Comparison of ENCODE assay signal across 11 cellular contexts in genomic region chr6:150037526-150038201, GRCh38. TPM values are rescaled to one million over a fixed set of nuclear protein-coding genes. Genes with fewer than 3 reads are reported as not detected.
DNase-seq lines count a peak whose midpoint lies in the region; ATAC-seq and TF ChIP-seq lines count a peak whose summit lies in the region.
"Had no signal": no experiment of that assay in that cellular context is flagged by ENCODE, and none has a peak within 500 bp of the region (broad histone marks: within the 10 kb centered on the region; RNA-seq: fewer than 3 reads in every experiment).

No MANE protein-coding gene starts in this region.

- peak; percentile 57 for DNase-seq in activated effector memory CD4-positive, alpha-beta T cell treated with anti-CD3 and anti-CD28 coated beads, Interleukin-2, amount 50 U/mL, for 16 hours
- DNase-seq in activated effector memory CD4-positive, alpha-beta T cell treated with Interleukin-2 at 50 U/mL for 16 hours, result no peak
- DNase-seq in effector memory CD4-positive, alpha-beta T cell, result no peak
- DNase-seq in naive B cell, result no peak
- DNase-seq in tibial artery, result no peak
- DNase-seq in GM20000 (ENCODE audit: low spot score), result no peak
- no peak for DNase-seq in CD1c-positive myeloid dendritic cell (ENCODE audit: extremely low spot score)
- DNase-seq in NCI-H1092 treated with DMSO at 0.1 percent for 48 hours (lab: John Stamatoyannopoulos, UW), result no peak
- DNase-seq: AML-193, NCI-H82 had no signal

- H3K9me3 Mint-ChIP-seq in naive B cell, result no peaks in the 10 kb centered on the region
- H3K9me3 Mint-ChIP-seq: dendritic cell treated with granulocyte-macrophage colony-stimulating factor and Interleukin-4, amounts not matched to agents 40 ng/mL and 50 ng/mL, for 4 days had no signal

- peak; percentile 40 to 52 for ATAC-seq in naive B cell (ENCODE audit: low read depth in 2 of 2)

- H3K9me3 ChIP-seq in effector memory CD4-positive, alpha-beta T cell (ENCODE audit: control insufficient read depth, low read length), result no peaks in the 10 kb centered on the region
- no peaks in the 10 kb centered on the region for H3K9me3 ChIP-seq in tibial artery

- H3K36me3 Mint-ChIP-seq in naive B cell, result peaks cover 5 to 7% of the 10 kb centered on the region in 2 donors

- peaks cover 9 to 15% (median 14%) of the 10 kb centered on the region in 3 donors for H3K4me1 Mint-ChIP-seq in naive B cell

- H3K4me3 ChIP-seq in effector memory CD4-positive, alpha-beta T cell (ENCODE audit: insufficient read depth, low read depth, low read length, poor library complexity, severe bottlenecking), result peak overlapping the region; percentile 11
- H3K4me3 ChIP-seq in tibial artery, result peak overlapping the region; percentile 3 to 22

- peaks cover 68 to 92% (median 90%) of the 10 kb centered on the region in 3 donors for H3K27me3 Mint-ChIP-seq in naive B cell

- intact Hi-C loops in tibial artery (cut with DNase I; ENCODE audit: low total_unique reads), result no loop called here

- TF ChIP-seq CTCF in tibial artery (IDR thresholded peaks at IDR 0.05) (no peak), GM20000 (IDR thresholded peaks at IDR 0.05; ENCODE audit: extremely low read depth, missing control alignments) (no peak)

- H3K27me3 ChIP-seq in effector memory CD4-positive, alpha-beta T cell (replicated peaks; ENCODE audit: control insufficient read depth, insufficient read depth, low read length, poor library complexity, severe bottlenecking), result peaks cover 38% of the 10 kb centered on the region
- H3K27me3 ChIP-seq in tibial artery, result peaks cover 9 to 60% of the 10 kb centered on the region in 2 donors

- peak overlapping the region; percentile 50 to 89 (median 78) for H3K4me3 Mint-ChIP-seq in naive B cell
- H3K4me3 Mint-ChIP-seq: dendritic cell treated with granulocyte-macrophage colony-stimulating factor and Interleukin-4, amounts not matched to agents 40 ng/mL and 50 ng/mL, for 4 days had no signal

- H3K4me1 ChIP-seq in effector memory CD4-positive, alpha-beta T cell (ENCODE audit: control insufficient read depth, insufficient read depth, low read length, poor library complexity, severe bottlenecking), result peaks cover 12% of the 10 kb centered on the region
- peaks cover 0 to 16% (median 14%) of the 10 kb centered on the region in 4 donors for H3K4me1 ChIP-seq in tibial artery

- H3K27ac ChIP-seq in effector memory CD4-positive, alpha-beta T cell (ENCODE audit: insufficient read depth, low read length, poor library complexity, severe bottlenecking), result no peak overlapping the region
- no peak overlapping the region for H3K27ac ChIP-seq in tibial artery

- no peaks in the 10 kb centered on the region for H3K36me3 ChIP-seq in effector memory CD4-positive, alpha-beta T cell (ENCODE audit: control insufficient read depth, insufficient read depth, low read length)
- H3K36me3 ChIP-seq in tibial artery, result no peaks in the 10 kb centered on the region

- peak overlapping the region in 3 of 6 donors; percentile 5 to 56 (median 50) for H3K27ac Mint-ChIP-seq in naive B cell
- H3K27ac Mint-ChIP-seq: dendritic cell treated with granulocyte-macrophage colony-stimulating factor and Interleukin-4, amounts not matched to agents 40 ng/mL and 50 ng/mL, for 4 days had no signal

RNA-seq across cellular contexts. Expression of gene RAET1L, which starts 12.3 kb away (rescaled TPM):
- not detected for polyA plus RNA-seq in naive B cell (ENCODE audit: low read depth in 6 of 6)

RNA-seq across cellular contexts. Expression of gene ULBP3, which starts 31.3 kb away (rescaled TPM):
- not detected for polyA plus RNA-seq in naive B cell (ENCODE audit: low read depth in 6 of 6)
